In the genomic region with DNA sequence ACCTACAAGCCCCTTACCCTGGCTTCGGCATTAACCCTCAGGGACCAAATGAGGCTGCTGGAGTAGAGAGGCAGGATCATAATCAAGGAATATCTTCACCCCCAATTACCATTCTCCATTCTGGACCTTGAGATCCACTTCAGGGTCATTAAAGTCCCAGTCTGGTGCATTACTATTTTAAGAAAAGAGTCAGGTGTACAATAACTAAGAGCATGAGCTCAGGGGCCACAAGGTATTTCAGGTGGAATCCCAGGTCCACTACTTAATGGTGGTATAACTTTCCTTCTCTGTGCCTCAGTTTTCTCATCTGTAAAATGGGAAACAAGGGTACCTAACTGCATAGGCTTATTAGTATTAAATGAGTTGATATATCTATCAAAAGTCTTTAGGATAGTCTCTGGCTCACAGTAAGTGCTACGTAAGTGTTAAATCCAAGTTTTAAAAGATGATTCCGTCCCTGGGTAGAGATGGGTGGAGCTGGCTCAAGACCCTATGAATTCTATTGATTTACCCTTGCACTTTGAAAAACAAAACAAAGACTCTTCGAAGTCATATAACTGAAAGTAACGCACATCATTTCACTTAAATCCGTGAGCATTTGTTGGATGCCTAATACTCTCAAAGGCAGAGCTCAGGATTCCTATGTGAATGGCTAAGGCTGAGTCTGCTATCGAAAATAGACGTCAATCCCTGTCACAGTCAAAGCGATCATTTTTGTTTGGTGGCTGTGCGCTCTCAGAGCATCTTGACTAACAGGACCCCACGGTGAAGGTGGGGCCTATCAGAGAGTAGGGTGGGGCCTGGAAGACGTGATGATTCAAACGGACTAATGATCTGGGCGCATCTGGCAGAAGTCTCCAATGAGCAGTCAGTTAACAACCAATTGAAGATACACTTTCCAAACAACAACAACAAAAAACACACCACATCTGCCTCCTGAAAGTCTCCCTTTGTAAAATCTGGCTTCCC, we compare ENCODE assay signal across 1 cellular context.
TF ChIP-seq lines count a peak whose summit lies in the region.

No MANE protein-coding gene starts in this region.

TF ChIP-seq in HepG2, 621 proteins besides CTCF, POLR2A, EP300 and RAD21 (continued from another document and continues in another):
- TF ChIP-seq, protein P1, sequence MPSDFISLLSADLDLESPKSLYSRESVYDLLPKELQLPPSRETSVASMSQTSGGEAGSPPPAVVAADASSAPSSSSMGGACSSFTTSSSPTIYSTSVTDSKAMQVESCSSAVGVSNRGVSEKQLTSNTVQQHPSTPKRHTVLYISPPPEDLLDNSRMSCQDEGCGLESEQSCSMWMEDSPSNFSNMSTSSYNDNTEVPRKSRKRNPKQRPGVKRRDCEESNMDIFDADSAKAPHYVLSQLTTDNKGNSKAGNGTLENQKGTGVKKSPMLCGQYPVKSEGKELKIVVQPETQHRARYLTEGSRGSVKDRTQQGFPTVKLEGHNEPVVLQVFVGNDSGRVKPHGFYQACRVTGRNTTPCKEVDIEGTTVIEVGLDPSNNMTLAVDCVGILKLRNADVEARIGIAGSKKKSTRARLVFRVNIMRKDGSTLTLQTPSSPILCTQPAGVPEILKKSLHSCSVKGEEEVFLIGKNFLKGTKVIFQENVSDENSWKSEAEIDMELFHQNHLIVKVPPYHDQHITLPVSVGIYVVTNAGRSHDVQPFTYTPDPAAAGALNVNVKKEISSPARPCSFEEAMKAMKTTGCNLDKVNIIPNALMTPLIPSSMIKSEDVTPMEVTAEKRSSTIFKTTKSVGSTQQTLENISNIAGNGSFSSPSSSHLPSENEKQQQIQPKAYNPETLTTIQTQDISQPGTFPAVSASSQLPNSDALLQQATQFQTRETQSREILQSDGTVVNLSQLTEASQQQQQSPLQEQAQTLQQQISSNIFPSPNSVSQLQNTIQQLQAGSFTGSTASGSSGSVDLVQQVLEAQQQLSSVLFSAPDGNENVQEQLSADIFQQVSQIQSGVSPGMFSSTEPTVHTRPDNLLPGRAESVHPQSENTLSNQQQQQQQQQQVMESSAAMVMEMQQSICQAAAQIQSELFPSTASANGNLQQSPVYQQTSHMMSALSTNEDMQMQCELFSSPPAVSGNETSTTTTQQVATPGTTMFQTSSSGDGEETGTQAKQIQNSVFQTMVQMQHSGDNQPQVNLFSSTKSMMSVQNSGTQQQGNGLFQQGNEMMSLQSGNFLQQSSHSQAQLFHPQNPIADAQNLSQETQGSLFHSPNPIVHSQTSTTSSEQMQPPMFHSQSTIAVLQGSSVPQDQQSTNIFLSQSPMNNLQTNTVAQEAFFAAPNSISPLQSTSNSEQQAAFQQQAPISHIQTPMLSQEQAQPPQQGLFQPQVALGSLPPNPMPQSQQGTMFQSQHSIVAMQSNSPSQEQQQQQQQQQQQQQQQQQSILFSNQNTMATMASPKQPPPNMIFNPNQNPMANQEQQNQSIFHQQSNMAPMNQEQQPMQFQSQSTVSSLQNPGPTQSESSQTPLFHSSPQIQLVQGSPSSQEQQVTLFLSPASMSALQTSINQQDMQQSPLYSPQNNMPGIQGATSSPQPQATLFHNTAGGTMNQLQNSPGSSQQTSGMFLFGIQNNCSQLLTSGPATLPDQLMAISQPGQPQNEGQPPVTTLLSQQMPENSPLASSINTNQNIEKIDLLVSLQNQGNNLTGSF (CRISPR knock-in tag; IDR thresholded peaks at IDR 0.05) = no peak
- no peak for TF ChIP-seq FOXO1 (CRISPR knock-in tag; IDR thresholded peaks at IDR 0.05)
- no peak for TF ChIP-seq DNMT3B (CRISPR knock-in tag; conservative IDR thresholded peaks at IDR 0.05)
- TF ChIP-seq RCOR2 (CRISPR knock-in tag; IDR thresholded peaks at IDR 0.05) = peak; percentile 75; the same call in 1 of the 2 replicates
- TF ChIP-seq ZNF383 (CRISPR knock-in tag; IDR thresholded peaks at IDR 0.05; ENCODE audit: borderline replicate concordance) = no peak
- 0 out of 2 replicates have a peak, but pooled peaks have one; percentile 7 for TF ChIP-seq TGIF2 (CRISPR knock-in tag; IDR thresholded peaks at IDR 0.05)
- no peak for TF ChIP-seq MXD4 (CRISPR knock-in tag; IDR thresholded peaks at IDR 0.05)
- TF ChIP-seq ADNP (CRISPR knock-in tag; IDR thresholded peaks at IDR 0.05) = peak; percentile 92; the same call in 1 of the 2 replicates
- TF ChIP-seq ZBTB7B (CRISPR knock-in tag; IDR thresholded peaks at IDR 0.05) = no peak
- no peak for TF ChIP-seq ZNF343 (CRISPR knock-in tag; IDR thresholded peaks at IDR 0.05)
- TF ChIP-seq PHF21A (CRISPR knock-in tag; IDR thresholded peaks at IDR 0.05) = 0 out of 2 replicates have a peak, but pooled peaks have one; percentile 13
- no peak for TF ChIP-seq RORA (CRISPR knock-in tag; IDR thresholded peaks at IDR 0.05)
- TF ChIP-seq, protein P2, sequence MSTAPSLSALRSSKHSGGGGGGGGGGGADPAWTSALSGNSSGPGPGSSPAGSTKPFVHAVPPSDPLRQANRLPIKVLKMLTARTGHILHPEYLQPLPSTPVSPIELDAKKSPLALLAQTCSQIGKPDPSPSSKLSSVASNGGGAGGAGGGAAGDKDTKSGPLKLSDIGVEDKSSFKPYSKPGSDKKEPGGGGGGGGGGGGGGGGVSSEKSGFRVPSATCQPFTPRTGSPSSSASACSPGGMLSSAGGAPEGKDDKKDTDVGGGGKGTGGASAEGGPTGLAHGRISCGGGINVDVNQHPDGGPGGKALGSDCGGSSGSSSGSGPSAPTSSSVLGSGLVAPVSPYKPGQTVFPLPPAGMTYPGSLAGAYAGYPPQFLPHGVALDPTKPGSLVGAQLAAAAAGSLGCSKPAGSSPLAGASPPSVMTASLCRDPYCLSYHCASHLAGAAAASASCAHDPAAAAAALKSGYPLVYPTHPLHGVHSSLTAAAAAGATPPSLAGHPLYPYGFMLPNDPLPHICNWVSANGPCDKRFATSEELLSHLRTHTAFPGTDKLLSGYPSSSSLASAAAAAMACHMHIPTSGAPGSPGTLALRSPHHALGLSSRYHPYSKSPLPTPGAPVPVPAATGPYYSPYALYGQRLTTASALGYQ (CRISPR knock-in tag; IDR thresholded peaks at IDR 0.05) = no peak
- TF ChIP-seq NR2C2 (CRISPR knock-in tag; IDR thresholded peaks at IDR 0.05; ENCODE audit: borderline replicate concordance) = no peak
- TF ChIP-seq SAP130 (CRISPR knock-in tag; IDR thresholded peaks at IDR 0.05; ENCODE audit: low read depth) = no peak
- TF ChIP-seq ZNF224 (CRISPR knock-in tag; IDR thresholded peaks at IDR 0.05) = no peak
- no peak for TF ChIP-seq FLYWCH1 (CRISPR knock-in tag; IDR thresholded peaks at IDR 0.05)
- 0 out of 2 replicates have a peak, but pooled peaks have one; percentile 0 for TF ChIP-seq NKX3-1 (CRISPR knock-in tag; IDR thresholded peaks at IDR 0.05)
- no peak for TF ChIP-seq ZNF251 (CRISPR knock-in tag; IDR thresholded peaks at IDR 0.05)
- TF ChIP-seq MEIS1 (CRISPR knock-in tag; IDR thresholded peaks at IDR 0.05; ENCODE audit: borderline replicate concordance) = no peak
- no peak for TF ChIP-seq RFXAP (CRISPR knock-in tag; IDR thresholded peaks at IDR 0.05; ENCODE audit: borderline replicate concordance)
- TF ChIP-seq NCOR1 (IDR thresholded peaks at IDR 0.05; ENCODE audit: borderline replicate concordance, low read length) = peak; percentile 34; the same call in 1 of the 2 replicates
- TF ChIP-seq, protein P3, sequence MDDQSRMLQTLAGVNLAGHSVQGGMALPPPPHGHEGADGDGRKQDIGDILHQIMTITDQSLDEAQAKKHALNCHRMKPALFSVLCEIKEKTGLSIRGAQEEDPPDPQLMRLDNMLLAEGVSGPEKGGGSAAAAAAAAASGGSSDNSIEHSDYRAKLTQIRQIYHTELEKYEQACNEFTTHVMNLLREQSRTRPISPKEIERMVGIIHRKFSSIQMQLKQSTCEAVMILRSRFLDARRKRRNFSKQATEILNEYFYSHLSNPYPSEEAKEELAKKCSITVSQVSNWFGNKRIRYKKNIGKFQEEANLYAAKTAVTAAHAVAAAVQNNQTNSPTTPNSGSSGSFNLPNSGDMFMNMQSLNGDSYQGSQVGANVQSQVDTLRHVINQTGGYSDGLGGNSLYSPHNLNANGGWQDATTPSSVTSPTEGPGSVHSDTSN (CRISPR knock-in tag; IDR thresholded peaks at IDR 0.05; ENCODE audit: borderline replicate concordance) = no peak
- TF ChIP-seq ZNF629 (CRISPR knock-in tag; conservative IDR thresholded peaks at IDR 0.05) = peak; percentile 99
- TF ChIP-seq, protein P4, sequence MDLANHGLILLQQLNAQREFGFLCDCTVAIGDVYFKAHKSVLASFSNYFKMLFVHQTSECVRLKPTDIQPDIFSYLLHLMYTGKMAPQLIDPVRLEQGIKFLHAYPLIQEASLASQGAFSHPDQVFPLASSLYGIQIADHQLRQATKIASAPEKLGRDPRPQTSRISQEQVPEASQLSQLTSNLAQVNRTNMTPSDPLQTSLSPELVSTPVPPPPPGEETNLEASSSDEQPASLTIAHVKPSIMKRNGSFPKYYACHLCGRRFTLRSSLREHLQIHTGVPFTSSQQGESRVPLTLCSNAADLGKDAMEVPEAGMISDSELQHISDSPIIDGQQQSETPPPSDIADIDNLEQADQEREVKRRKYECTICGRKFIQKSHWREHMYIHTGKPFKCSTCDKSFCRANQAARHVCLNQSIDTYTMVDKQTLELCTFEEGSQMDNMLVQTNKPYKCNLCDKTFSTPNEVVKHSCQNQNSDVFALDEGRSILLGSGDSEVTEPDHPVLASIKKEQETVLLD (CRISPR knock-in tag; IDR thresholded peaks at IDR 0.05; ENCODE audit: low read depth) = 0 out of 2 replicates have a peak, but pooled peaks have one; percentile 13
- no peak for TF ChIP-seq ZNF607 (CRISPR knock-in tag; IDR thresholded peaks at IDR 0.05; ENCODE audit: borderline replicate concordance)
- TF ChIP-seq ISL2 (CRISPR knock-in tag; IDR thresholded peaks at IDR 0.05) = peak; percentile 9; the same call in 1 of the 2 replicates
- 0 out of 2 replicates have a peak, but pooled peaks have one; percentile 6 for TF ChIP-seq ZNF232 (CRISPR knock-in tag; IDR thresholded peaks at IDR 0.05; ENCODE audit: borderline replicate concordance)
- TF ChIP-seq ZNF773 (CRISPR knock-in tag; IDR thresholded peaks at IDR 0.05; ENCODE audit: borderline replicate concordance) = no peak
- TF ChIP-seq DR1 (CRISPR knock-in tag; IDR thresholded peaks at IDR 0.05) = no peak
- no peak for TF ChIP-seq ZNF10 (CRISPR knock-in tag; IDR thresholded peaks at IDR 0.05; ENCODE audit: borderline replicate concordance, low read depth)
- TF ChIP-seq, protein P5, sequence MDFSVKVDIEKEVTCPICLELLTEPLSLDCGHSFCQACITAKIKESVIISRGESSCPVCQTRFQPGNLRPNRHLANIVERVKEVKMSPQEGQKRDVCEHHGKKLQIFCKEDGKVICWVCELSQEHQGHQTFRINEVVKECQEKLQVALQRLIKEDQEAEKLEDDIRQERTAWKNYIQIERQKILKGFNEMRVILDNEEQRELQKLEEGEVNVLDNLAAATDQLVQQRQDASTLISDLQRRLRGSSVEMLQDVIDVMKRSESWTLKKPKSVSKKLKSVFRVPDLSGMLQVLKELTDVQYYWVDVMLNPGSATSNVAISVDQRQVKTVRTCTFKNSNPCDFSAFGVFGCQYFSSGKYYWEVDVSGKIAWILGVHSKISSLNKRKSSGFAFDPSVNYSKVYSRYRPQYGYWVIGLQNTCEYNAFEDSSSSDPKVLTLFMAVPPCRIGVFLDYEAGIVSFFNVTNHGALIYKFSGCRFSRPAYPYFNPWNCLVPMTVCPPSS (IDR thresholded peaks at IDR 0.05) = no peak
- TF ChIP-seq ZFP41 (CRISPR knock-in tag; IDR thresholded peaks at IDR 0.05; ENCODE audit: borderline replicate concordance) = no peak
- no peak for TF ChIP-seq ARNTL (CRISPR knock-in tag; IDR thresholded peaks at IDR 0.05)
- no peak for TF ChIP-seq SOX6 (IDR thresholded peaks at IDR 0.05)
- peak; percentile 8; the same call in 1 of the 2 replicates for TF ChIP-seq SOX6 (CRISPR knock-in tag; IDR thresholded peaks at IDR 0.05)
- no peak for TF ChIP-seq MZF1 (CRISPR knock-in tag; IDR thresholded peaks at IDR 0.05; ENCODE audit: borderline replicate concordance)
- TF ChIP-seq MAZ (IDR thresholded peaks at IDR 0.05; ENCODE audit: borderline replicate concordance, low read depth, low read length) = no peak
- TF ChIP-seq MAZ (CRISPR knock-in tag; IDR thresholded peaks at IDR 0.05; ENCODE audit: low read depth) = no peak
- no peak for TF ChIP-seq ZSCAN9 (CRISPR knock-in tag; IDR thresholded peaks at IDR 0.05; ENCODE audit: borderline replicate concordance)
- TF ChIP-seq HOXA3 (CRISPR knock-in tag; IDR thresholded peaks at IDR 0.05) = no peak
- TF ChIP-seq, protein P6, sequence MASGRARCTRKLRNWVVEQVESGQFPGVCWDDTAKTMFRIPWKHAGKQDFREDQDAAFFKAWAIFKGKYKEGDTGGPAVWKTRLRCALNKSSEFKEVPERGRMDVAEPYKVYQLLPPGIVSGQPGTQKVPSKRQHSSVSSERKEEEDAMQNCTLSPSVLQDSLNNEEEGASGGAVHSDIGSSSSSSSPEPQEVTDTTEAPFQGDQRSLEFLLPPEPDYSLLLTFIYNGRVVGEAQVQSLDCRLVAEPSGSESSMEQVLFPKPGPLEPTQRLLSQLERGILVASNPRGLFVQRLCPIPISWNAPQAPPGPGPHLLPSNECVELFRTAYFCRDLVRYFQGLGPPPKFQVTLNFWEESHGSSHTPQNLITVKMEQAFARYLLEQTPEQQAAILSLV (CRISPR knock-in tag; IDR thresholded peaks at IDR 0.05; ENCODE audit: borderline replicate concordance) = no peak
- no peak for TF ChIP-seq FOXA3 (CRISPR knock-in tag; IDR thresholded peaks at IDR 0.05)
- no peak for TF ChIP-seq ZNF235 (CRISPR knock-in tag; IDR thresholded peaks at IDR 0.05; ENCODE audit: borderline replicate concordance)
- no peak for TF ChIP-seq TARDBP (CRISPR knock-in tag; IDR thresholded peaks at IDR 0.05)
- TF ChIP-seq ZNF430 (CRISPR knock-in tag; IDR thresholded peaks at IDR 0.05) = 0 out of 2 replicates have a peak, but pooled peaks have one; percentile 8
- TF ChIP-seq CBX1 (IDR thresholded peaks at IDR 0.05; ENCODE audit: low read depth) = no peak
- TF ChIP-seq ZNF33A (CRISPR knock-in tag; IDR thresholded peaks at IDR 0.05; ENCODE audit: borderline replicate concordance) = no peak
- peak; percentile 73 for TF ChIP-seq ZFAT (CRISPR knock-in tag; conservative IDR thresholded peaks at IDR 0.05)
- TF ChIP-seq CBFB (CRISPR knock-in tag; IDR thresholded peaks at IDR 0.05) = no peak
- TF ChIP-seq HNF4A (CRISPR knock-in tag; IDR thresholded peaks at IDR 0.05) = no peak
- TF ChIP-seq NONO (IDR thresholded peaks at IDR 0.05) = no peak
- 0 out of 2 replicates have a peak, but pooled peaks have one; percentile 13 for TF ChIP-seq NONO (CRISPR knock-in tag; conservative IDR thresholded peaks at IDR 0.05)
